23 cellular contexts compared by ENCODE assay signal in the genomic region with DNA sequence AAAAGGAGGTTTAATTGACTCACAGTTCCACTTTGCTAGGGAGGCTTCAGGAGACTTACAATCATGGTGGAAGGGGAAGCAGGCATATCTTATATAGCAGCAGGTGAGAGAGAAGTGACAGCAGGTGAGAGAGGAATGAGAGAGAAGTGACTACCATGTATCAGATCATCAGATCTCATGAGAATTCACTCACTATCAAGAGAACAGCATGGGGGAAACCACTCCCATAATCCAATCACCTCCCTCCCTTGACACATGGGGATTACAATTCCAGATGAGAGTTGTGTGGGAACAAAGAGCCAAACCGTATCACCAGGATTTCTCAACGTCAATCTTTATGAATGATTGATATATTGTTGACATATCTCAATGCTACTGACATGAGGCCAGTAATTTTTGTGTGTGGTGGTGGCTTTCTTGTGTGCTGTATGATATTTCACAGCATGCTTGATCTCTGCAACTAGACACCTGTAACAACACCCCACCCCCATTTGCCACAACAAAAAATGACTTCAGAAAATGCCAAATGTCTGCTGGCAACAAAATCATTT.
"Had no signal": no experiment of that assay in that cellular context is flagged by ENCODE, and none has a peak within 500 bp of the region (broad histone marks: within the 10 kb centered on the region; RNA-seq: fewer than 3 reads in every experiment).

No MANE protein-coding gene starts in this region.

- H3K27me3 ChIP-seq: dorsolateral prefrontal cortex, esophagus squamous epithelium, gastrocnemius medialis, heart right ventricle, left lung had no signal

- H3K27ac ChIP-seq: coronary artery, dorsolateral prefrontal cortex, epithelial cell of prostate, esophagus squamous epithelium, gastrocnemius medialis, heart right ventricle, left lung, lower lobe of right lung had no signal

- H3K4me1 ChIP-seq: esophagus squamous epithelium, gastrocnemius medialis, heart right ventricle, left lung, lower lobe of right lung had no signal

- H3K36me3 ChIP-seq: esophagus squamous epithelium, gastrocnemius medialis, heart right ventricle, left lung, lower lobe of right lung had no signal

- ATAC-seq: esophagus mucosa; gastrocnemius medialis; heart right ventricle; left cardiac atrium; left lung; left ventricle myocardium superior; lower lobe of right lung; naive thymus-derived CD4-positive, alpha-beta T cell had no signal

- DNase-seq: dermis blood vessel endothelial cell; dorsolateral prefrontal cortex; effector CD4-positive, alpha-beta T cell; effector memory CD4-positive, alpha-beta T cell; erythroblast; esophagus squamous epithelium; foreskin fibroblast; foreskin melanocyte; gastrocnemius medialis; glutamatergic neuron; head of caudate nucleus; heart right ventricle; hippocampal formation; left cardiac atrium; left lung; left ventricle myocardium superior; lower lobe of right lung; mesenchymal stem cell; midbrain; naive thymus-derived CD4-positive, alpha-beta T cell had no signal

- H3K4me3 ChIP-seq: coronary artery, dorsolateral prefrontal cortex, esophagus squamous epithelium, gastrocnemius medialis, heart right ventricle, left lung, lower lobe of right lung had no signal

- H3K9me3 ChIP-seq: gastrocnemius medialis, lower lobe of right lung had no signal
